Comparison of ENCODE assay signal across 16 cellular contexts in the genomic region with DNA sequence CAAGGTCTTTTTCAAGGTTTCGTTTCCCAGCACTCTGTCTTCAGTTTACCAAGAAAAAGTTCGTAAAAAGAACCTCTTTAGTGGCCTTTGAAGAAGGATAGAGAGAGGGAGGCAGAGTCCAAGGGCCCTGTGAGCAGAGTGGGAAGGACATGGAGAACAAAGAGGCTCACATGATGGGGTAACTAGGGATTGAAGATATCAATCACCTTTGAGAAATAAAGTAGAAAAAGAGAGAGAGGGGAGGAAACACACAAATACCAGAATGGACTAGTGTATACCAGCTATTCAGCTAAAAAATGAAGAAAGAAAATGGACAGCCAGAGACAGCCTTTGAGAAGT.
DNase-seq lines count a peak whose midpoint lies in the region; ATAC-seq and TF ChIP-seq lines count a peak whose summit lies in the region.
"Had no signal": no experiment of that assay in that cellular context is flagged by ENCODE, and none has a peak within 500 bp of the region (broad histone marks: within the 10 kb centered on the region; RNA-seq: fewer than 3 reads in every experiment).

No MANE protein-coding gene starts in this region.

- no peak overlapping the region for H3K9ac ChIP-seq in mammary epithelial cell (ENCODE audit: insufficient read depth, low read length)
- H3K9ac ChIP-seq: BLaER1 treated with 17β-estradiol and CSF1 and Interleukin-3, amounts not matched to agents 10 nM and 100 nM had no signal

- H3K79me2 ChIP-seq in mammary epithelial cell (ENCODE audit: insufficient read depth, low read length): no peaks in the 10 kb centered on the region

- TF ChIP-seq CTCF in mammary epithelial cell (conservative IDR thresholded peaks at IDR 0.05 in 1 of 2, IDR thresholded peaks at IDR 0.05 in 1 of 2; ENCODE audit: extremely low read depth in 1 of 2, insufficient read depth in 1 of 2, low read depth in 1 of 2, low read length in 2 of 2): no peak
- TF ChIP-seq CTCF in mesothelial cell of epicardium (IDR thresholded peaks at IDR 0.05; ENCODE audit: unreplicated experiment): no peak
- no peak for TF ChIP-seq CTCF in type B pancreatic cell (conservative IDR thresholded peaks at IDR 0.05)

- H3K4me3 Mint-ChIP-seq in mesothelial cell of epicardium: no peak overlapping the region
- H3K4me3 Mint-ChIP-seq in type B pancreatic cell: peak overlapping the region; percentile 4
- no peak overlapping the region for H3K4me3 Mint-ChIP-seq in activated naive CD8-positive, alpha-beta T cell treated with anti-CD3 and anti-CD28 coated beads for 36 hours

- H3K36me3 Mint-ChIP-seq in mesothelial cell of epicardium: no peaks in the 10 kb centered on the region
- no peaks in the 10 kb centered on the region for H3K36me3 Mint-ChIP-seq in type B pancreatic cell
- no peaks in the 10 kb centered on the region for H3K36me3 Mint-ChIP-seq in activated naive CD8-positive, alpha-beta T cell treated with anti-CD3 and anti-CD28 coated beads for 36 hours

- H3K27me3 Mint-ChIP-seq in mesothelial cell of epicardium (ENCODE audit: low read depth): peaks cover 9% of the 10 kb centered on the region
- H3K27me3 Mint-ChIP-seq in type B pancreatic cell: no peaks in the 10 kb centered on the region
- peaks cover 8% of the 10 kb centered on the region for H3K27me3 Mint-ChIP-seq in activated naive CD8-positive, alpha-beta T cell treated with anti-CD3 and anti-CD28 coated beads for 36 hours

- H3K9me3 Mint-ChIP-seq in mesothelial cell of epicardium (no peaks in the 10 kb centered on the region), type B pancreatic cell (no peaks in the 10 kb centered on the region)
- H3K9me3 Mint-ChIP-seq in activated naive CD8-positive, alpha-beta T cell treated with anti-CD3 and anti-CD28 coated beads for 36 hours: no peaks in the 10 kb centered on the region

- H3K9me3 ChIP-seq in mammary epithelial cell (replicated peaks; ENCODE audit: insufficient read depth, low read length): no peaks in the 10 kb centered on the region
- H3K9me3 ChIP-seq: HAP-1 had no signal

- peak; percentile 50 for ATAC-seq in Right ventricle myocardium inferior
- ATAC-seq in left cardiac atrium: no peak

- H3K4me1 Mint-ChIP-seq in mesothelial cell of epicardium: peaks cover 16% of the 10 kb centered on the region
- H3K4me1 Mint-ChIP-seq in type B pancreatic cell (ENCODE audit: unreplicated experiment): peaks cover 21% of the 10 kb centered on the region
- H3K4me1 Mint-ChIP-seq in activated naive CD8-positive, alpha-beta T cell treated with anti-CD3 and anti-CD28 coated beads for 36 hours: peaks cover 5% of the 10 kb centered on the region

- H3K27ac ChIP-seq in mammary epithelial cell (ENCODE audit: insufficient read depth, low read depth, low read length): no peak overlapping the region
- H3K27ac ChIP-seq: 22Rv1; BLaER1 treated with 17β-estradiol and CSF1 and Interleukin-3, amounts not matched to agents 10 nM and 100 nM had no signal

- CTCF ChIA-PET in mammary epithelial cell (lab: Charles Lee; ENCODE audit: low non-redundant PET): no interaction called here

- no peaks in the 10 kb centered on the region for H4K20me1 ChIP-seq in mammary epithelial cell (ENCODE audit: insufficient read depth, low read length)
- H4K20me1 ChIP-seq: BLaER1 treated with 17β-estradiol and CSF1 and Interleukin-3, amounts not matched to agents 10 nM and 100 nM had no signal

- H3K27me3 ChIP-seq in mammary epithelial cell (ENCODE audit: insufficient read depth, low read length): no peaks in the 10 kb centered on the region
- H3K27me3 ChIP-seq: BLaER1 treated with 17β-estradiol and CSF1 and Interleukin-3, amounts not matched to agents 10 nM and 100 nM had no signal

- intact Hi-C loops in Right ventricle myocardium inferior (cut with DNase I): no loop called here
- intact Hi-C loops in left cardiac atrium (cut with DNase I): no loop called here
- intact Hi-C loops in mammary epithelial cell (cut with micrococcal nuclease): no loop called here

- WGBS in mammary epithelial cell (ENCODE audit: low coverage, missing lambda C conversion rate): 0% methylated on average over 2 of the region's 2 CpGs

- peak overlapping the region; percentile 85 for H2AFZ ChIP-seq in mammary epithelial cell (ENCODE audit: low read depth, low read length)

- H3K4me2 ChIP-seq in mammary epithelial cell (ENCODE audit: insufficient read depth, low read depth, low read length): peak overlapping the region; percentile 36
- H3K4me2 ChIP-seq: BLaER1 treated with 17β-estradiol and CSF1 and Interleukin-3, amounts not matched to agents 10 nM and 100 nM had no signal

- no peak overlapping the region for H3K4me3 ChIP-seq in mammary epithelial cell (replicated peaks in 1 of 3; ENCODE audit: insufficient read depth in 1 of 3, low read depth in 2 of 3, low read length in 3 of 3)
- H3K4me3 ChIP-seq: BLaER1 treated with 17β-estradiol and CSF1 and Interleukin-3, amounts not matched to agents 10 nM and 100 nM; HAP-1 had no signal

- dilution Hi-C loops in mammary epithelial cell (cut with HindIII; ENCODE audit: low sequenced_read_pairs): loop anchor here (10.0 kb wide), 1 partner anchor 155 kb away; the partner anchor contains the start of gene EAPP

- H3K4me1 ChIP-seq in mammary epithelial cell (ENCODE audit: insufficient read depth, low read length): peaks cover 18% of the 10 kb centered on the region
- H3K4me1 ChIP-seq: HAP-1 had no signal

- H3K27ac Mint-ChIP-seq in mesothelial cell of epicardium: peak overlapping the region; percentile 52
- no peak overlapping the region for H3K27ac Mint-ChIP-seq in type B pancreatic cell
- no peak overlapping the region for H3K27ac Mint-ChIP-seq in activated naive CD8-positive, alpha-beta T cell treated with anti-CD3 and anti-CD28 coated beads for 36 hours

- in situ Hi-C loops in mammary epithelial cell (cut with MboI; ENCODE audit: low sequenced_read_pairs in 2 of 2): no loop called here

- H3K36me3 ChIP-seq in mammary epithelial cell (ENCODE audit: insufficient read depth, low read length): no peaks in the 10 kb centered on the region
- H3K36me3 ChIP-seq: BLaER1 treated with 17β-estradiol and CSF1 and Interleukin-3, amounts not matched to agents 10 nM and 100 nM; HAP-1 had no signal

- no peak for DNase-seq in Right ventricle myocardium inferior (ENCODE audit: missing footprints)
- DNase-seq in left cardiac atrium: no peak
- DNase-seq in mammary epithelial cell: no peak
- DNase-seq in mesothelial cell of epicardium (ENCODE audit: low spot score in 2 of 2, unreplicated experiment in 2 of 2): no peak
- DNase-seq in type B pancreatic cell (ENCODE audit: extremely low spot score, unreplicated experiment): no peak
- DNase-seq in dermis blood vessel endothelial cell: no peak
- DNase-seq in activated naive CD8-positive, alpha-beta T cell treated with anti-CD3 and anti-CD28 coated beads for 36 hours: no peak
- no peak for DNase-seq in D341Med (ENCODE audit: low spot score)
- DNase-seq: EL; NCI-H1436 treated with DMSO at 0.1 percent for 48 hours; NCI-H2081 treated with DMSO at 0.1 percent for 48 hours; NCI-H526 treated with DMSO at 0.1 percent for 48 hours; NK-92 treated with Interleukin-12 subunit alpha and Interleukin-12 subunit beta, amount 100 ng/mL, for 24 hours had no signal

- no TSS peak for BruUV-seq in mammary epithelial cell (replicated peaks; lab: Mats Ljungman, UMichigan)
